In genomic region chrX:107627792-107628661, GRCh38 we compare ENCODE assay signal across 8 cellular contexts. TPM values are rescaled to one million over a fixed set of nuclear protein-coding genes. Genes with fewer than 3 reads are reported as not detected.
DNase-seq lines count a peak whose midpoint lies in the region; ATAC-seq and TF ChIP-seq lines count a peak whose summit lies in the region.

TSS of gene PRPS1 (plus strand) at chrX:107628510. CDS start at chrX:107628629, 119 bp downstream.

- DNase-seq in DMS153 (lab: John Stamatoyannopoulos, UW) (peak; percentile 92), PC-9 (peak; percentile 93 to 97), erythroblast (lab: John Stamatoyannopoulos, UW) (peak; percentile 94 to 95)
- DNase-seq in Jurkat, Clone E6-1 (ENCODE audit: low read depth, low spot score), result peak; percentile 93
- DNase-seq in activated T-cell treated with anti-CD3 and anti-CD28 coated beads, Interleukin-2, amount 50 U/mL, for 1 hour, result peak; percentile 82
- DNase-seq in stimulated activated CD8-positive, alpha-beta memory T cell treated with anti-CD3 and anti-CD28 coated beads, Interleukin-7, amount 100 ng/mL, for 1 hour (ENCODE audit: low read depth in 2 of 2), result peak; percentile 72 to 75

- H3K27me3 ChIP-seq in PC-9 (ENCODE audit: insufficient read depth, low read depth) (no peaks in the 10 kb centered on the region), mucosa of stomach (ENCODE audit: control insufficient read depth, insufficient read depth, low read length) (no peaks in the 10 kb centered on the region)

- no peaks in the 10 kb centered on the region; the same call in 1 of the 2 replicates for H4K20me1 ChIP-seq in PC-9 (ENCODE audit: insufficient read depth)

- H2AFZ ChIP-seq in PC-9, result peak within 1 kb of the TSS; percentile 91

- H3K9ac ChIP-seq in mucosa of stomach (ENCODE audit: low read length), result peak within 1 kb of the TSS; percentile 50

- intact Hi-C loops in PC-9 (cut with micrococcal nuclease; ENCODE audit: unreplicated experiment), result loop anchor here (1.0 to 5.0 kb wide), 4 partner anchors 27 to 146 kb away; no protein-coding TSS in a partner anchor

- H3K4me1 ChIP-seq in PC-9 (replicated peaks; ENCODE audit: insufficient read depth) (peaks cover 40% of the 10 kb centered on the region), mucosa of stomach (ENCODE audit: control insufficient read depth, insufficient read depth, low read length) (no peaks in the 10 kb centered on the region)

- peak within 1 kb of the TSS; percentile 63 for H3K4me3 ChIP-seq in Jurkat, Clone E6-1 (ENCODE audit: low read length)
- H3K4me3 ChIP-seq in PC-9 (peak within 1 kb of the TSS; percentile 74), mucosa of stomach (ENCODE audit: low read length) (peak within 1 kb of the TSS; percentile 27)

- BruUV-seq in PC-9 (replicated peaks; lab: Mats Ljungman, UMichigan), result TSS peak; percentile 55

- CTCF ChIA-PET in PC-9 (lab: Charles Lee), result interaction anchor here (0.6 to 1.4 kb wide), 4 partner anchors 31 to 147 kb away, joined by 3 to 8 read pairs (median 4); partner anchors contain the start of gene TSC22D3

- peaks cover 23% of the 10 kb centered on the region for H3F3A ChIP-seq in PC-9 (ENCODE audit: insufficient read depth, low read depth)

- TF ChIP-seq POLR2A in erythroblast (IDR thresholded peaks at IDR 0.05; ENCODE audit: low read length), result peak; percentile 83

- H3K9me3 ChIP-seq in PC-9 (ENCODE audit: insufficient read depth, low read depth) (no peaks in the 10 kb centered on the region), mucosa of stomach (ENCODE audit: control insufficient read depth, low read length) (no peaks in the 10 kb centered on the region)

- ATAC-seq in GM21619 (IDR thresholded peaks at IDR 0.05; ENCODE audit: unreplicated experiment), result peak; percentile 99

- peak within 1 kb of the TSS; percentile 57 for H3K27ac ChIP-seq in PC-9

- no peaks in the 10 kb centered on the region for H3K9me2 ChIP-seq in PC-9 (ENCODE audit: insufficient read depth)

- peak within 1 kb of the TSS; percentile 81 for H3K4me2 ChIP-seq in PC-9

- no peak for TF ChIP-seq CTCF in PC-9 (conservative IDR thresholded peaks at IDR 0.05)

- H3K79me2 ChIP-seq in PC-9 (ENCODE audit: low read depth), result peaks cover 43% of the 10 kb centered on the region

- H3K36me3 ChIP-seq in PC-9 (ENCODE audit: low read depth) (0 out of 2 replicates have a peak, but pooled peaks cover 6% of the 10 kb centered on the region), mucosa of stomach (ENCODE audit: control insufficient read depth, insufficient read depth, low read length) (no peaks in the 10 kb centered on the region)

- POLR2A ChIA-PET in PC-9 (lab: Charles Lee; ENCODE audit: unreplicated experiment), result interaction anchor here (0.6 to 1.6 kb wide), 8 partner anchors 26 to 525 kb away, joined by 3 to 7 read pairs (median 4); no protein-coding TSS in a partner anchor

RNA-seq across cellular contexts. Expression of gene PRPS1, which starts in this region (rescaled TPM):
- polyA plus RNA-seq in Jurkat, Clone E6-1 (2012; ENCODE audit: insufficient read depth, insufficient read length), result 120 TPM
- total RNA-seq in PC-9 (2021), result 67.4 and 67.9 TPM in 2 replicates

Comparison
In these comparisons a context has a peak if more than half of its experiments do, and no peak if none do; other contexts are left out.
1. Peak in every context shown above with its lines: DNase-seq, ATAC-seq, H3K4me3 ChIP-seq and H3K27ac ChIP-seq.